19 cellular contexts compared by ENCODE assay signal in the genomic region with DNA sequence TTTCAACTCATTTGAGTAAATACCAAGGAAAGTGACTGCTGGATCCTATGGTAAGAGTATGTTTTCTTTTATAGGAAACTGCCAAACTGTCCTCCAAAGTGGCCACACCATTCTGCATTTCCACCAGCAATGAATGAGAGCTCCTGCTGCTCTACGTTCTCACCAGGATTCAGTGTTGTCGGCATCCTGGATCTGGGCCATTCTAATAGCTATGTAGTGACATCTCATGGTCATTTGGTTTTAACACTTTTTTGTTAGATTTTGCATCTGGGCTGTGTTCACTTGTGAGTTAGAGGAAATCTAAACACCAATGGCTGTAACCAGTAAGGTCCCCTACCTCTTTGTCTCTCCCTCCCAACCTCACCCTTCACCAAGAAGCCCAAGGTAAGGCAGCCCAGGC.
DNase-seq lines count a peak whose midpoint lies in the region; FAIRE-seq and TF ChIP-seq lines count a peak whose summit lies in the region.
"Had no signal": no experiment of that assay in that cellular context is flagged by ENCODE, and none has a peak within 500 bp of the region (broad histone marks: within the 10 kb centered on the region; RNA-seq: fewer than 3 reads in every experiment).

No MANE protein-coding gene starts in this region.

- H3K4me3 ChIP-seq in adipocyte (ENCODE audit: low read length) (no peak overlapping the region), mesenchymal stem cell (ENCODE audit: insufficient read depth in 1 of 2, low read depth in 1 of 2, low read length in 2 of 2) (no peak overlapping the region)
- H3K4me3 ChIP-seq: body of pancreas, HAP-1, left lung, skin epidermis, tibial nerve had no signal

- H3K18ac ChIP-seq in mesenchymal stem cell (ENCODE audit: low read depth in 1 of 2, low read length in 2 of 2) = no peak overlapping the region

- H2BK15ac ChIP-seq in mesenchymal stem cell (ENCODE audit: low read depth, poor library complexity, severe bottlenecking) = no peak overlapping the region

- H3K9ac ChIP-seq in adipocyte (ENCODE audit: low read length) (no peak overlapping the region), mesenchymal stem cell (ENCODE audit: low read length) (no peak overlapping the region)

- H3K36me3 ChIP-seq in adipocyte (ENCODE audit: control insufficient read depth, insufficient read depth, low read length, severe bottlenecking) = no peaks in the 10 kb centered on the region
- H3K36me3 ChIP-seq in mesenchymal stem cell (ENCODE audit: control insufficient read depth in 1 of 2, insufficient read depth in 2 of 2, low read depth in 1 of 2, low read length in 2 of 2) = no peaks in the 10 kb centered on the region
- H3K36me3 ChIP-seq: HAP-1, left lung, tibial nerve had no signal

- DNase-seq in EL (peak; percentile 31), M059J (ENCODE audit: low read depth) (peak; percentile 37), adipocyte (ENCODE audit: low read depth) (peak; percentile 26), mesenchymal stem cell (peak; percentile 24), NCI-H524 treated with DMSO at 0.1 percent for 48 hours (lab: John Stamatoyannopoulos, UW) (no peak), GM12891 (ENCODE audit: insufficient read length, low spot score) (no peak), germinal center (ENCODE audit: low spot score) (no peak)
- DNase-seq: activated CD8-positive, alpha-beta memory T cell treated with anti-CD3 and anti-CD28 coated beads, Interleukin-2, amount 50 U/mL, for 4 hours; activated naive CD4-positive, alpha-beta T cell treated with anti-CD3 and anti-CD28 coated beads for 36 hours; body of pancreas; dermis blood vessel endothelial cell; KBM-7; left lung; NCI-H1105 treated with DMSO at 0.1 percent for 48 hours; posterior cingulate gyrus; RPMI8226 had no signal

- no peak overlapping the region for H2BK12ac ChIP-seq in mesenchymal stem cell (ENCODE audit: low read length in 2 of 2)

- no peak overlapping the region for H4K91ac ChIP-seq in mesenchymal stem cell (ENCODE audit: low read length)

- H3K4me2 ChIP-seq in mesenchymal stem cell (ENCODE audit: low read length, poor library complexity, severe bottlenecking) = no peak overlapping the region

- H2BK5ac ChIP-seq in mesenchymal stem cell (ENCODE audit: low read depth, low read length, poor library complexity, severe bottlenecking) = no peak overlapping the region

- WGBS in mesenchymal stem cell = 52% methylated on average over 2 of the region's 2 CpGs

- no peak overlapping the region for H3K4ac ChIP-seq in mesenchymal stem cell (ENCODE audit: low read depth in 1 of 2, low read length in 2 of 2)

- H3K14ac ChIP-seq in mesenchymal stem cell (ENCODE audit: low read length in 2 of 2) = no peak overlapping the region

- no peaks in the 10 kb centered on the region for H3K79me1 ChIP-seq in mesenchymal stem cell (replicated peaks; ENCODE audit: low read length, poor library complexity, severe bottlenecking)

- H3K4me1 ChIP-seq in adipocyte (ENCODE audit: control insufficient read depth, insufficient read depth, low read length) (no peaks in the 10 kb centered on the region), mesenchymal stem cell (ENCODE audit: control insufficient read depth, insufficient read depth, low read depth, low read length) (no peaks in the 10 kb centered on the region)
- H3K4me1 ChIP-seq: body of pancreas, HAP-1, left lung, tibial nerve had no signal

- no peak for FAIRE-seq in GM12891 (lab: Jason Lieb, UNC)

- H3K27me3 ChIP-seq in adipocyte (replicated peaks; ENCODE audit: control insufficient read depth, insufficient read depth, low read length) = peaks cover 2% of the 10 kb centered on the region
- no peaks in the 10 kb centered on the region for H3K27me3 ChIP-seq in mesenchymal stem cell (ENCODE audit: control insufficient read depth in 1 of 2, insufficient read depth in 1 of 2, low read length in 2 of 2)
- H3K27me3 ChIP-seq: body of pancreas, left lung, tibial nerve had no signal

- H2BK120ac ChIP-seq in mesenchymal stem cell (ENCODE audit: low read depth, low read length) = no peak overlapping the region

- no peak overlapping the region for H4K8ac ChIP-seq in mesenchymal stem cell (ENCODE audit: low read length)

- no peak overlapping the region for H3K23ac ChIP-seq in mesenchymal stem cell (ENCODE audit: low read length in 2 of 2)

- no peak for TF ChIP-seq POLR2A in GM12891 (IDR thresholded peaks at IDR 0.05; ENCODE audit: low read depth, low read length)

- H2AK5ac ChIP-seq in mesenchymal stem cell (ENCODE audit: low read length, severe bottlenecking) = no peak overlapping the region

- H2AFZ ChIP-seq in mesenchymal stem cell (ENCODE audit: low read depth, low read length) = no peak overlapping the region

- H3K9me3 ChIP-seq in adipocyte (ENCODE audit: control insufficient read depth, low read length) (no peaks in the 10 kb centered on the region), mesenchymal stem cell (ENCODE audit: control insufficient read depth, low read length) (no peaks in the 10 kb centered on the region)
- H3K9me3 ChIP-seq: body of pancreas, HAP-1, left lung, tibial nerve had no signal

- H3K27ac ChIP-seq in mesenchymal stem cell (ENCODE audit: low read length, poor library complexity, severe bottlenecking) = no peak overlapping the region
- H3K27ac ChIP-seq: body of pancreas, left lung, skin epidermis, tibial nerve had no signal

TF ChIP-seq in GM12891, 5 proteins besides CTCF, POLR2A, EP300 and RAD21:
- TF ChIP-seq TAF1 (IDR thresholded peaks at IDR 0.05; ENCODE audit: low read depth, low read length) = no peak
- no peak for TF ChIP-seq POU2F2 (IDR thresholded peaks at IDR 0.05; ENCODE audit: low read depth, low read length)
- no peak for TF ChIP-seq PAX5 (IDR thresholded peaks at IDR 0.05; ENCODE audit: insufficient read depth, low read length, severe bottlenecking)
- TF ChIP-seq POLR2AphosphoS5 (IDR thresholded peaks at IDR 0.05; ENCODE audit: low read depth, low read length) = no peak
- no peak for TF ChIP-seq SPI1 (IDR thresholded peaks at IDR 0.05; ENCODE audit: low read depth, low read length)

Comparison
In these comparisons a context has a peak if more than half of its experiments do, and no peak if none do; other contexts are left out.
1. DNase-seq: peak in EL (single experiment), M059J (single experiment), adipocyte (single experiment) and mesenchymal stem cell (single experiment); none in NCI-H524 treated with DMSO at 0.1 percent for 48 hours (single experiment), GM12891 (single experiment) and germinal center (single experiment).